In genomic region chr13:52455677-52456041, GRCh38 we compare ENCODE assay signal across 8 cellular contexts. TPM values are rescaled to one million over a fixed set of nuclear protein-coding genes. Genes with fewer than 3 reads are reported as not detected.
DNase-seq lines count a peak whose midpoint lies in the region; ATAC-seq and TF ChIP-seq lines count a peak whose summit lies in the region.

No MANE protein-coding gene starts in this region.

- no peaks in the 10 kb centered on the region for H3K9me2 ChIP-seq in Karpas-422 (replicated peaks; ENCODE audit: insufficient read depth, low read length)

- peaks cover 21% of the 10 kb centered on the region; the same call in 1 of the 2 replicates for H3K36me3 ChIP-seq in Karpas-422 (ENCODE audit: insufficient read depth, low read length)
- H3K36me3 ChIP-seq in SJSA1: peaks cover 46% of the 10 kb centered on the region

- H3K27ac Mint-ChIP-seq in activated naive CD4-positive, alpha-beta T cell treated with anti-CD3 and anti-CD28 coated beads, Interleukin-2, amount 10 ng/mL, durations not matched to agents 7 days and 5 days: peak overlapping the region; percentile 100

- peaks cover 13% of the 10 kb centered on the region for H3K27me3 Mint-ChIP-seq in activated naive CD4-positive, alpha-beta T cell treated with anti-CD3 and anti-CD28 coated beads, Interleukin-2, amount 10 ng/mL, durations not matched to agents 7 days and 5 days

- H3K4me1 ChIP-seq in Karpas-422 (ENCODE audit: low read length) (peaks cover 36% of the 10 kb centered on the region), SJSA1 (replicated peaks) (peaks cover 32% of the 10 kb centered on the region)

- no peak for TF ChIP-seq CTCF in omental fat pad (IDR thresholded peaks at IDR 0.05)

- H3K27me3 ChIP-seq in Karpas-422 (ENCODE audit: low read length) (no peaks in the 10 kb centered on the region), SJSA1 (replicated peaks) (no peaks in the 10 kb centered on the region)

- peak overlapping the region; percentile 76 for H3K4me3 Mint-ChIP-seq in activated naive CD4-positive, alpha-beta T cell treated with anti-CD3 and anti-CD28 coated beads, Interleukin-2, amount 10 ng/mL, durations not matched to agents 7 days and 5 days

- peak overlapping the region; percentile 92 for H3K9ac ChIP-seq in Karpas-422 (ENCODE audit: low read length)

- peaks cover 49% of the 10 kb centered on the region for H3K79me2 ChIP-seq in Karpas-422 (ENCODE audit: low read length)

- peaks cover 29% of the 10 kb centered on the region for H3K36me3 Mint-ChIP-seq in activated naive CD4-positive, alpha-beta T cell treated with anti-CD3 and anti-CD28 coated beads, Interleukin-2, amount 10 ng/mL, durations not matched to agents 7 days and 5 days

- H3K4me3 ChIP-seq in Karpas-422 (ENCODE audit: low read length) (peak overlapping the region; percentile 94), SJSA1 (peak overlapping the region; percentile 74)

- ATAC-seq in GM21723 (IDR thresholded peaks at IDR 0.05; ENCODE audit: unreplicated experiment) (peak; percentile 41), omental fat pad (ENCODE audit: low FRiP score) (peak; percentile 85)

- peak overlapping the region; percentile 64 for H3K4me2 ChIP-seq in Karpas-422 (ENCODE audit: low read depth, low read length, poor library complexity, severe bottlenecking)

- DNase-seq in DMS153 (lab: John Stamatoyannopoulos, UW) (peak; percentile 39), Karpas-422 (peak; percentile 92), SJSA1 (ENCODE audit: low read depth in 1 of 2, low spot score in 2 of 2) (peak; percentile 73 to 82), globus pallidus (ENCODE audit: low spot score) (peak; percentile 39), omental fat pad (ENCODE audit: low spot score) (peak; percentile 60)
- DNase-seq in activated naive CD4-positive, alpha-beta T cell treated with anti-CD3 and anti-CD28 coated beads, Interleukin-2, amount 10 ng/mL, durations not matched to agents 7 days and 5 days: peak; percentile 86

- peak overlapping the region; percentile 42; the same call in 1 of the 2 replicates for H2AFZ ChIP-seq in Karpas-422 (ENCODE audit: low read length)

- H3K27ac ChIP-seq in Karpas-422 (ENCODE audit: low read length) (peak overlapping the region; percentile 88), SJSA1 (peak overlapping the region; percentile 84), temporal lobe (ENCODE audit: low read depth, low read length) (peak overlapping the region; percentile 54)

- no peaks in the 10 kb centered on the region for H3K9me3 Mint-ChIP-seq in activated naive CD4-positive, alpha-beta T cell treated with anti-CD3 and anti-CD28 coated beads, Interleukin-2, amount 10 ng/mL, durations not matched to agents 7 days and 5 days

- CTCF ChIA-PET in activated naive CD4-positive, alpha-beta T cell treated with anti-CD3 and anti-CD28 coated beads, Interleukin-2, amount 10 ng/mL, durations not matched to agents 7 days and 5 days (lab: Charles Lee): interaction anchor here (1.3 kb wide), 1 partner anchor 9 kb away, joined by 3 read pairs; no protein-coding TSS in a partner anchor

- peaks cover 70% of the 10 kb centered on the region for H3K4me1 Mint-ChIP-seq in activated naive CD4-positive, alpha-beta T cell treated with anti-CD3 and anti-CD28 coated beads, Interleukin-2, amount 10 ng/mL, durations not matched to agents 7 days and 5 days

- H3K9me3 ChIP-seq in Karpas-422 (ENCODE audit: low read length) (no peaks in the 10 kb centered on the region), SJSA1 (replicated peaks) (no peaks in the 10 kb centered on the region)

- H4K20me1 ChIP-seq in Karpas-422 (ENCODE audit: insufficient read depth, low read depth, low read length): no peaks in the 10 kb centered on the region

RNA-seq across cellular contexts. Expression of gene CKAP2, which starts 0.4 kb away (rescaled TPM):
- 30.7 and 46.2 TPM in 2 replicates for total RNA-seq in Karpas-422 (2014; rRNA removed; shearing (Covaris generic); ENCODE audit: low replicate concordance)
- total RNA-seq in SJSA1 (2014; rRNA removed; shearing (Covaris generic)): 57.8 and 77.7 TPM in 2 replicates
- total RNA-seq in omental fat pad: 10 to 100 TPM in 1 of 4 donors, 1 to 10 TPM in 3; 4.2 to 13.2 (median 7.3) TPM
- total RNA-seq in temporal lobe: 16.0 TPM

RNA-seq across cellular contexts. Expression of gene VPS36, which starts 5.2 kb away (rescaled TPM):
- total RNA-seq in Karpas-422 (2014; rRNA removed; shearing (Covaris generic); ENCODE audit: low replicate concordance): 43.3 and 48.7 TPM in 2 replicates
- 33.1 and 42.3 TPM in 2 replicates for total RNA-seq in SJSA1 (2014; rRNA removed; shearing (Covaris generic))
- total RNA-seq in omental fat pad (10 to 100 TPM; 32.2 to 59.4 (median 46.5) TPM), temporal lobe (47.5 TPM)

RNA-seq across cellular contexts. Expression of gene THSD1, which starts 49.7 kb away (rescaled TPM):
- 1.1 and 1.6 TPM in 2 replicates for total RNA-seq in Karpas-422 (2014; rRNA removed; shearing (Covaris generic); ENCODE audit: low replicate concordance)
- total RNA-seq in SJSA1 (2014; rRNA removed; shearing (Covaris generic)): 0.34 and 0.75 TPM in 2 replicates
- total RNA-seq in omental fat pad (10 to 100 TPM in 1 of 4 donors, 1 to 10 TPM in 3; 2.8 to 21.6 (median 4.2) TPM), temporal lobe (6.9 TPM)

Comparison
In these comparisons a context has a peak if more than half of its experiments do, and no peak if none do; other contexts are left out.
1. Peak in every context shown above with its lines: DNase-seq, ATAC-seq, H3K4me3 ChIP-seq and H3K27ac ChIP-seq.
2. DNase-seq: peak in every context shown above with its lines; median percentile 92 in Karpas-422; 86 in activated naive CD4-positive, alpha-beta T cell treated with anti-CD3 and anti-CD28 coated beads, Interleukin-2, amount 10 ng/mL, durations not matched to agents 7 days and 5 days; 78 in SJSA1; 60 in omental fat pad; 39 in DMS153; 39 in globus pallidus.